ENCODE assay signal across 1 cellular context in genomic region chr9:14616188-14616982, GRCh38.
TF ChIP-seq lines count a peak whose summit lies in the region.

No MANE protein-coding gene starts in this region.

TF ChIP-seq in SK-N-SH treated with all-trans-retinoic acid at 6 μM for 48 hours, 23 proteins besides CTCF, POLR2A, EP300 and RAD21 (continued from another document):
- no peak for TF ChIP-seq POU6F1 (CRISPR knock-in tag; IDR thresholded peaks at IDR 0.05; ENCODE audit: borderline replicate concordance, low read depth)
TF ChIP-seq in SK-N-SH treated with all-trans-retinoic acid at 6 μM for 48 hours: peak in this region for 0.
